Comparison of ENCODE assay signal across 23 cellular contexts in the genomic region with DNA sequence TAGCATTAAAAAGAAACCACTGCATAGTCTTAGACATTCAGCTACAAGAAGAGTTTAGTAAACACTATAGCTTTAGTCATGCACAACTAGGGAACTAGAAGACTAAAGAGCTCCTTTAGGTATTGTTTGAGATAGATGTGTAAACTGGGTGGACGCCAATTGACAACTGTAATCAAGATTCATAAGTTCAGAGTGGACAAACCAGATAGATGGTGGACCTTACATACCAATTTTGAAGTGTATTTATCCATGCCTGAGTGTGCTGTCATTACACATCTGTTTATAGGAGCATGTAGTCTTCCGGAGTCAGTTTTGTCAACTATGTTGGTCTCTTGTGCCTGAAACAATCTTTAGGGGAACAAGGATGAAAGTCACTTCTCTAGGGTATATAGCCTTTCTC.
"Had no signal": no experiment of that assay in that cellular context is flagged by ENCODE, and none has a peak within 500 bp of the region (broad histone marks: within the 10 kb centered on the region; RNA-seq: fewer than 3 reads in every experiment).

No MANE protein-coding gene starts in this region.

- ATAC-seq: HepG2, K562 had no signal

- H3K4me3 ChIP-seq: K562, SJSA1, SK-N-MC had no signal

- H3K9ac ChIP-seq: KMS-11 had no signal

- H3K27ac ChIP-seq: KMS-11, SJSA1, SK-N-MC had no signal

- H3K4me2 ChIP-seq: KMS-11 had no signal

- H3K9me3 ChIP-seq: SJSA1 had no signal

- H3K36me3 ChIP-seq: SJSA1 had no signal

- H3K27me3 ChIP-seq: SJSA1 had no signal

- DNase-seq: Kasumi-1, MV-4-11, NCI-H1048, NCI-H1105, NCI-H1417, NCI-H1436 treated with DMSO at 0.1 percent for 48 hours, NCI-H1694, NCI-H187 treated with DMSO at 0.1 percent for 48 hours, NCI-H2029 treated with DMSO at 0.1 percent for 48 hours, NCI-H2171 treated with DMSO at 0.1 percent for 48 hours, NCI-H345, NCI-H446 treated with DMSO at 0.1 percent for 48 hours, NCI-H524 treated with DMSO at 0.1 percent for 48 hours, NCI-H69, NCI-H774, Right ventricle myocardium superior, RPMI8226, SIG-M5 had no signal

- H3K4me1 ChIP-seq: SJSA1 had no signal
